ENCODE assay signal across 6 cellular contexts in the genomic region with DNA sequence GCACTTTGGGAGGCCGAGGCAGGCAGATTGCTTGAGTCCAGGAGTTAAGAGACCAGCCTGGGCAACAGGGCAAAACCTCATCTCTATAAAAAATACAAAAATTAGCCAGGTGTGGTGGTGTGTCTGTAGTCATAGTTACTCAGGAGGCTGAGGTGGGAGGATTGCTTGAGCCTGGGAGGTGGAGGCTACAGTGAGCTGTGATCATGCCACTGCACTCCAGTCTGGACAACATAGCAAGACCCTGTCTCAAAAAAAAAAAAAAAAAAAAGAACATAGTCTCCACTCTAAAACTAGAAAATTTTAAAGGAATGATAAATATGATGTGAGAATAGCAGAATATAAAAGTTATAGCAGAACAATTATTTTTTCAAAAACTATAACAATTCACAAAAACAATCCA. TPM values are rescaled to one million over a fixed set of nuclear protein-coding genes. Genes with fewer than 3 reads are reported as not detected.
"Had no signal": no experiment of that assay in that cellular context is flagged by ENCODE, and none has a peak within 500 bp of the region (broad histone marks: within the 10 kb centered on the region; RNA-seq: fewer than 3 reads in every experiment).

No MANE protein-coding gene starts in this region.

RNA-seq across cellular contexts. Expression of gene NPIPB8, which starts 17.5 kb away (rescaled TPM):
- total RNA-seq: MCF 10A, NCI-H460, Right ventricle myocardium superior, SJSA1 had no signal
- polyA plus RNA-seq: SK-N-SH had no signal

RNA-seq across cellular contexts. Expression of gene SULT1A2, which starts 23.5 kb away (rescaled TPM):
- total RNA-seq: PC-3, SJSA1 had no signal
